9 cellular contexts compared by ENCODE assay signal in genomic region chr2:157441072-157441454, GRCh38. TPM values are rescaled to one million over a fixed set of nuclear protein-coding genes. Genes with fewer than 3 reads are reported as not detected.
DNase-seq lines count a peak whose midpoint lies in the region; ATAC-seq and TF ChIP-seq lines count a peak whose summit lies in the region.
"Had no signal": no experiment of that assay in that cellular context is flagged by ENCODE, and none has a peak within 500 bp of the region (broad histone marks: within the 10 kb centered on the region; RNA-seq: fewer than 3 reads in every experiment).

No MANE protein-coding gene starts in this region.

- H3K27ac ChIP-seq in OCI-LY3 (ENCODE audit: low read length) (peak overlapping the region; percentile 98), right cardiac atrium (ENCODE audit: low read length) (no peak overlapping the region)

- peaks cover 71% of the 10 kb centered on the region for H3K36me3 Mint-ChIP-seq in activated CD4-positive, alpha-beta T cell treated with anti-CD3 and anti-CD28 coated beads, Interleukin-2, amount 10 ng/mL, durations not matched to agents 24 days and 14 days (ENCODE audit: low read depth)

- no peak overlapping the region for H2AFZ ChIP-seq in OCI-LY3 (ENCODE audit: low read depth, low read length)

- peak overlapping the region; percentile 97 for H3K27ac Mint-ChIP-seq in activated CD4-positive, alpha-beta T cell treated with anti-CD3 and anti-CD28 coated beads, Interleukin-2, amount 10 ng/mL, durations not matched to agents 24 days and 14 days

- H4K20me1 ChIP-seq in OCI-LY3 (ENCODE audit: insufficient read depth, low read length) = peaks cover 32% of the 10 kb centered on the region

- H3K4me3 Mint-ChIP-seq in activated CD4-positive, alpha-beta T cell treated with anti-CD3 and anti-CD28 coated beads, Interleukin-2, amount 10 ng/mL, durations not matched to agents 24 days and 14 days = peak overlapping the region; percentile 92

- 25% methylated on average over 2 of the region's 2 CpGs for WGBS in right cardiac atrium
- 52 to 60% methylated on average over 2 of the region's 2 CpGs for WGBS in lower leg skin, 2 donors

- intact Hi-C loops in activated CD4-positive, alpha-beta T cell treated with anti-CD3 and anti-CD28 coated beads, Interleukin-2, amount 10 ng/mL, durations not matched to agents 24 days and 14 days (cut with micrococcal nuclease) = loop anchor here (1.0 to 5.0 kb wide), 4 partner anchors 8 to 1099 kb away; no protein-coding TSS in a partner anchor
- intact Hi-C loops in right cardiac atrium (cut with DNase I) = no loop called here
- intact Hi-C loops in lower leg skin (cut with DNase I; ENCODE audit: low total_unique reads) = no loop called here
- intact Hi-C loops in posterior cingulate gyrus (cut with DNase I) = no loop called here

- TF ChIP-seq CTCF in OCI-LY3 (IDR thresholded peaks at IDR 0.05; ENCODE audit: low read depth, low read length) = no peak
- TF ChIP-seq CTCF in lower leg skin (IDR thresholded peaks at IDR 0.05) = no peak

- H3K27me3 ChIP-seq in OCI-LY3 (ENCODE audit: low read depth, low read length) (no peaks in the 10 kb centered on the region), right cardiac atrium (ENCODE audit: control insufficient read depth, insufficient read depth) (no peaks in the 10 kb centered on the region)

- no peak for TF ChIP-seq POLR2A in lower leg skin (IDR thresholded peaks at IDR 0.05)

- in situ Hi-C loops in KBM-7 (cut with MboI; ENCODE audit: low pct_unique_long_range_greater_than_20kb, low sequenced_read_pairs) = no loop called here

- H3K4me2 ChIP-seq in OCI-LY3 (ENCODE audit: low read length) = peak overlapping the region; percentile 99

- H3K36me3 ChIP-seq in OCI-LY3 (replicated peaks; ENCODE audit: low read depth, low read length) = peaks cover 42% of the 10 kb centered on the region

- peak overlapping the region; percentile 97 for H3K4me3 ChIP-seq in OCI-LY3 (ENCODE audit: low read length)
- peak overlapping the region; percentile 14 for H3K4me3 ChIP-seq in right cardiac atrium (ENCODE audit: low read length)
- no peak overlapping the region for H3K4me3 ChIP-seq in lower leg skin (ENCODE audit: low read depth, poor library complexity, severe bottlenecking)

- H3K79me2 ChIP-seq in OCI-LY3 (ENCODE audit: low read length) = peaks cover 91% of the 10 kb centered on the region

- no peaks in the 10 kb centered on the region for H3K9me3 Mint-ChIP-seq in activated CD4-positive, alpha-beta T cell treated with anti-CD3 and anti-CD28 coated beads, Interleukin-2, amount 10 ng/mL, durations not matched to agents 24 days and 14 days

- peaks cover 38% of the 10 kb centered on the region for H3K4me1 Mint-ChIP-seq in activated CD4-positive, alpha-beta T cell treated with anti-CD3 and anti-CD28 coated beads, Interleukin-2, amount 10 ng/mL, durations not matched to agents 24 days and 14 days

- ATAC-seq in HG02870 (IDR thresholded peaks at IDR 0.05; ENCODE audit: unreplicated experiment) = peak; percentile 39
- ATAC-seq in right cardiac atrium = peak; percentile 64 to 82

- H3K4me1 ChIP-seq in OCI-LY3 (ENCODE audit: low read length) (peaks cover 48% of the 10 kb centered on the region), right cardiac atrium (ENCODE audit: control insufficient read depth, insufficient read depth, low read length) (peaks cover 5% of the 10 kb centered on the region)

- H3K27me3 Mint-ChIP-seq in activated CD4-positive, alpha-beta T cell treated with anti-CD3 and anti-CD28 coated beads, Interleukin-2, amount 10 ng/mL, durations not matched to agents 24 days and 14 days = no peaks in the 10 kb centered on the region

- H3K9ac ChIP-seq in OCI-LY3 (ENCODE audit: low read length) = peak overlapping the region; percentile 98

- DNase-seq in activated CD4-positive, alpha-beta T cell treated with anti-CD3 and anti-CD28 coated beads, Interleukin-2, amount 10 ng/mL, durations not matched to agents 24 days and 14 days = peak; percentile 86
- no peak for DNase-seq in activated CD4-positive, alpha-beta T cell treated with anti-CD3 and anti-CD28 coated beads for 1 hour
- no peak for DNase-seq in right cardiac atrium
- DNase-seq in lower leg skin (ENCODE audit: low spot score in 2 of 2) = no peak
- no peak for DNase-seq in KBM-7
- no peak for DNase-seq in posterior cingulate gyrus

- H3K9me3 ChIP-seq in OCI-LY3 (ENCODE audit: insufficient read depth, low read length) = no peaks in the 10 kb centered on the region
- no peaks in the 10 kb centered on the region for H3K9me3 ChIP-seq in right cardiac atrium (ENCODE audit: control insufficient read depth, low read length)

RNA-seq across cellular contexts. Expression of gene CYTIP, which starts 2.8 kb away (rescaled TPM):
- total RNA-seq in activated CD4-positive, alpha-beta T cell treated with anti-CD3 and anti-CD28 coated beads, Interleukin-2, amount 10 ng/mL, durations not matched to agents 24 days and 14 days = 320 and 321 TPM in 2 replicates
- total RNA-seq in right cardiac atrium (1 to 10 TPM; 2.3 to 4.2 (median 3.2) TPM), lower leg skin (10 to 100 TPM in 1 of 4 donors, 1 to 10 TPM in 3; 5.3 to 10.8 (median 7.1) TPM)
- polyA plus RNA-seq in right cardiac atrium = 1.3 TPM
- polyA plus RNA-seq: BJ had no signal

Comparison
In these comparisons a context has a peak if more than half of its experiments do, and no peak if none do; other contexts are left out.
1. RNA of gene CYTIP, which starts 2.8 kb away (total RNA-seq): 320 to 321 TPM in activated CD4-positive, alpha-beta T cell treated with anti-CD3 and anti-CD28 coated beads, Interleukin-2, amount 10 ng/mL, durations not matched to agents 24 days and 14 days; 5.3 to 10.8 TPM in lower leg skin and 2.3 to 4.2 TPM in right cardiac atrium; every median in the first group is over 10 times any median in the second.